Comparison of ENCODE assay signal across 8 cellular contexts in the genomic region with DNA sequence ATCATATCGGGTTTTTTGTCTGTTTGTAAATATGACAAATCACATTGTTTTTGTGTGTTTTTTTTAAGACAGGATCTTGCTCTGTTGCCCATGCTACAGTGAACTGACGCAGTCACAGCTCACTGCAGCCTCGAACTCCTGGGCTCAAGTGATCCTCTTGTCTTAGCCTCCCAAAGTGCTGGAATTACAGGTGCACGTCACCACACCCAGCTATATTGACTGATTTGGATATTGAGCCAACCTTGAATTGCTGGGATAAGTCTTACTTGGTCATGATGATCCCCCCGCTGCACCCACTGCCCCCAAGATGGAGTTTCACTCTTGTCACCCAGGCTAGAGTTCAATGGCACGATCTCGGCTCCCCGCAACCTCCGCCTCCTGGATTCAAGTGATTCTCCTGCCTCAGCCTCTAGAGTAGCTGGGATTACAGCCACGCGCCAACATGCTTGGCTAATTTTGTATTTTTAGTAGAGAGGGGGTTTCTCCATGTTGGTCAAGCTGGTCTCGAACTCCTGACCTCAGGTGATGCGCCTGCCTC.
A peak's percentile ranks its signal among the peaks of the same experiment; 100 is the strongest.
DNase-seq lines count a peak whose midpoint lies in the region; ATAC-seq and TF ChIP-seq lines count a peak whose summit lies in the region.
"Not testable (repeated sequence)": the region's sequence is repeated elsewhere in the genome, so short reads cannot be mapped to it uniquely, and the experiment has no call there.

No MANE protein-coding gene starts in this region.

- H3K4me3 Mint-ChIP-seq in CD4-positive, CD25-positive, alpha-beta regulatory T cell = peak overlapping the region in 3 of 4 donors; percentile 10 to 53 (median 26)
- peak overlapping the region in 3 of 4 donors; percentile 66 to 70 (median 67) for H3K4me3 Mint-ChIP-seq in IgD-negative memory B cell
- peak overlapping the region; percentile 15 for H3K4me3 Mint-ChIP-seq in activated CD4-positive, alpha-beta memory T cell treated with anti-CD3 and anti-CD28 coated beads, Interleukin-2, amount 10 ng/mL, durations not matched to agents 7 days and 5 days
- peak overlapping the region in 1 of 2 donors; percentile 83 for H3K4me3 Mint-ChIP-seq in activated T-cell treated with anti-CD3 and anti-CD28 coated beads, Interleukin-2, amount 50 U/mL, for 72 hours
- H3K4me3 Mint-ChIP-seq in activated naive CD8-positive, alpha-beta T cell treated with anti-CD3 and anti-CD28 coated beads, Interleukin-2, amount 50 U/mL, for 24 hours; endodermal cell: not testable (repeated sequence)
- peak overlapping the region; percentile 79 for H3K4me3 Mint-ChIP-seq in natural killer cell
- H3K4me3 Mint-ChIP-seq in stimulated activated naive CD8-positive, alpha-beta T cell treated with anti-CD3 and anti-CD28 coated beads, Interleukin-15, amount 100 ng/mL, for 72 hours = peak overlapping the region in 1 of 2 donors; percentile 44

- H3K27ac ChIP-seq in CD4-positive, CD25-positive, alpha-beta regulatory T cell (ENCODE audit: insufficient read depth, low read length, poor library complexity, severe bottlenecking) = peak overlapping the region; percentile 89
- not testable (repeated sequence) for H3K27ac ChIP-seq in endodermal cell (ENCODE audit: low read depth, low read length)

- TF ChIP-seq CTCF in endodermal cell (conservative IDR thresholded peaks at IDR 0.05); natural killer cell (IDR thresholded peaks at IDR 0.05): not testable (repeated sequence)

- peak overlapping the region; percentile 73 for H3K4me3 ChIP-seq in CD4-positive, CD25-positive, alpha-beta regulatory T cell (ENCODE audit: low read depth, low read length)
- H3K4me3 ChIP-seq in endodermal cell (ENCODE audit: low read length) = not testable (repeated sequence)

- 98 to 100% methylated on average over 11 to 13 of the region's 13 CpGs for WGBS in endodermal cell (ENCODE audit: insufficient coverage in 1 of 2, insufficient read length in 1 of 2), 2 experiments

- peaks cover 7 to 11% of the 10 kb centered on the region in 2 experiments for H3K9me3 ChIP-seq in CD4-positive, CD25-positive, alpha-beta regulatory T cell (ENCODE audit: control insufficient read depth in 2 of 2, low read length in 2 of 2)
- H3K9me3 ChIP-seq in endodermal cell (ENCODE audit: control insufficient read depth, low read length) = peaks cover 17% of the 10 kb centered on the region

- ATAC-seq in CD4-positive, CD25-positive, alpha-beta regulatory T cell (ENCODE audit: low read depth in 2 of 2); activated T-cell treated with anti-CD3 and anti-CD28 coated beads, Interleukin-2, amount 50 U/mL, for 72 hours (replicated peaks in 1 of 2); activated naive CD8-positive, alpha-beta T cell treated with anti-CD3 and anti-CD28 coated beads, Interleukin-2, amount 50 U/mL, for 24 hours; natural killer cell; stimulated activated naive CD8-positive, alpha-beta T cell treated with anti-CD3 and anti-CD28 coated beads, Interleukin-15, amount 100 ng/mL, for 72 hours: not testable (repeated sequence)

- POLR2A ChIA-PET in activated CD4-positive, alpha-beta memory T cell treated with anti-CD3 and anti-CD28 coated beads, Interleukin-2, amount 10 ng/mL, durations not matched to agents 7 days and 5 days (lab: Charles Lee) = interaction anchor here (2.1 kb wide), 1 partner anchor 21 kb away, joined by 5 read pairs; no protein-coding TSS in a partner anchor

- H3K4me1 ChIP-seq in CD4-positive, CD25-positive, alpha-beta regulatory T cell (ENCODE audit: control insufficient read depth, insufficient read depth, low read length, poor library complexity, severe bottlenecking) = peaks cover 88% of the 10 kb centered on the region
- not testable (repeated sequence) for H3K4me1 ChIP-seq in endodermal cell (ENCODE audit: control insufficient read depth, insufficient read depth, low read length)

- H3K27me3 ChIP-seq in CD4-positive, CD25-positive, alpha-beta regulatory T cell (ENCODE audit: control insufficient read depth, insufficient read depth, low read length); endodermal cell (ENCODE audit: control insufficient read depth, insufficient read depth, low read length, poor library complexity, severe bottlenecking): not testable (repeated sequence)

- H3K27me3 Mint-ChIP-seq in CD4-positive, CD25-positive, alpha-beta regulatory T cell; IgD-negative memory B cell; activated CD4-positive, alpha-beta memory T cell treated with anti-CD3 and anti-CD28 coated beads, Interleukin-2, amount 10 ng/mL, durations not matched to agents 7 days and 5 days; activated T-cell treated with anti-CD3 and anti-CD28 coated beads, Interleukin-2, amount 50 U/mL, for 72 hours (ENCODE audit: low read depth); activated naive CD8-positive, alpha-beta T cell treated with anti-CD3 and anti-CD28 coated beads, Interleukin-2, amount 50 U/mL, for 24 hours; endodermal cell (ENCODE audit: insufficient read depth); natural killer cell (ENCODE audit: low read depth in 2 of 2); stimulated activated naive CD8-positive, alpha-beta T cell treated with anti-CD3 and anti-CD28 coated beads, Interleukin-15, amount 100 ng/mL, for 72 hours: not testable (repeated sequence)

- intact Hi-C loops in natural killer cell (cut with micrococcal nuclease) = not testable (repeated sequence)

- peak overlapping the region in 2 of 3 donors; percentile 23 to 34 for H3K27ac Mint-ChIP-seq in CD4-positive, CD25-positive, alpha-beta regulatory T cell
- H3K27ac Mint-ChIP-seq in IgD-negative memory B cell = peak overlapping the region in 1 of 3 donors; percentile 93
- not testable (repeated sequence) for H3K27ac Mint-ChIP-seq in activated CD4-positive, alpha-beta memory T cell treated with anti-CD3 and anti-CD28 coated beads, Interleukin-2, amount 10 ng/mL, durations not matched to agents 7 days and 5 days; endodermal cell; natural killer cell
- H3K27ac Mint-ChIP-seq in activated T-cell treated with anti-CD3 and anti-CD28 coated beads, Interleukin-2, amount 50 U/mL, for 72 hours = peak overlapping the region; percentile 56
- H3K27ac Mint-ChIP-seq in activated naive CD8-positive, alpha-beta T cell treated with anti-CD3 and anti-CD28 coated beads, Interleukin-2, amount 50 U/mL, for 24 hours = peak overlapping the region; percentile 79
- H3K27ac Mint-ChIP-seq in stimulated activated naive CD8-positive, alpha-beta T cell treated with anti-CD3 and anti-CD28 coated beads, Interleukin-15, amount 100 ng/mL, for 72 hours = peak overlapping the region; percentile 12 to 80

- H3K9me3 Mint-ChIP-seq in CD4-positive, CD25-positive, alpha-beta regulatory T cell = peaks cover 0 to 11% (median 0%) of the 10 kb centered on the region in 7 donors
- not testable (repeated sequence) for H3K9me3 Mint-ChIP-seq in IgD-negative memory B cell; activated T-cell treated with anti-CD3 and anti-CD28 coated beads, Interleukin-2, amount 50 U/mL, for 72 hours; natural killer cell
- H3K9me3 Mint-ChIP-seq in activated CD4-positive, alpha-beta memory T cell treated with anti-CD3 and anti-CD28 coated beads, Interleukin-2, amount 10 ng/mL, durations not matched to agents 7 days and 5 days = peaks cover 17% of the 10 kb centered on the region
- peaks cover 26% of the 10 kb centered on the region for H3K9me3 Mint-ChIP-seq in activated naive CD8-positive, alpha-beta T cell treated with anti-CD3 and anti-CD28 coated beads, Interleukin-2, amount 50 U/mL, for 24 hours
- H3K9me3 Mint-ChIP-seq in endodermal cell = peaks cover 14% of the 10 kb centered on the region
- peaks cover 6 to 13% of the 10 kb centered on the region in 2 donors for H3K9me3 Mint-ChIP-seq in stimulated activated naive CD8-positive, alpha-beta T cell treated with anti-CD3 and anti-CD28 coated beads, Interleukin-15, amount 100 ng/mL, for 72 hours

- H3K9ac ChIP-seq in endodermal cell (ENCODE audit: extremely low read depth, low read length, poor library complexity, severe bottlenecking) = not testable (repeated sequence)

- DNase-seq in CD4-positive, CD25-positive, alpha-beta regulatory T cell; activated CD4-positive, alpha-beta memory T cell treated with anti-CD3 and anti-CD28 coated beads, Interleukin-2, amount 10 ng/mL, durations not matched to agents 7 days and 5 days; activated T-cell treated with anti-CD3 and anti-CD28 coated beads, Interleukin-2, amount 50 U/mL, for 72 hours; activated naive CD8-positive, alpha-beta T cell treated with anti-CD3 and anti-CD28 coated beads, Interleukin-2, amount 50 U/mL, for 24 hours; natural killer cell; stimulated activated naive CD8-positive, alpha-beta T cell treated with anti-CD3 and anti-CD28 coated beads, Interleukin-15, amount 100 ng/mL, for 72 hours: not testable (repeated sequence)
- DNase-seq in endodermal cell = peak; percentile 24

- H3K36me3 Mint-ChIP-seq in CD4-positive, CD25-positive, alpha-beta regulatory T cell = peaks cover 77% of the 10 kb centered on the region
- H3K36me3 Mint-ChIP-seq in IgD-negative memory B cell = peaks cover 20% of the 10 kb centered on the region
- H3K36me3 Mint-ChIP-seq in activated CD4-positive, alpha-beta memory T cell treated with anti-CD3 and anti-CD28 coated beads, Interleukin-2, amount 10 ng/mL, durations not matched to agents 7 days and 5 days (ENCODE audit: low read depth) = peaks cover 95% of the 10 kb centered on the region
- H3K36me3 Mint-ChIP-seq in activated T-cell treated with anti-CD3 and anti-CD28 coated beads, Interleukin-2, amount 50 U/mL, for 72 hours (ENCODE audit: insufficient read depth in 2 of 2) = peaks cover 46 to 59% of the 10 kb centered on the region in 2 donors
- peaks cover 96% of the 10 kb centered on the region for H3K36me3 Mint-ChIP-seq in activated naive CD8-positive, alpha-beta T cell treated with anti-CD3 and anti-CD28 coated beads, Interleukin-2, amount 50 U/mL, for 24 hours (ENCODE audit: low read depth)
- H3K36me3 Mint-ChIP-seq in endodermal cell (ENCODE audit: low read depth) = peaks cover 46% of the 10 kb centered on the region
- H3K36me3 Mint-ChIP-seq in natural killer cell = peaks cover 58% of the 10 kb centered on the region

- CTCF ChIA-PET in activated CD4-positive, alpha-beta memory T cell treated with anti-CD3 and anti-CD28 coated beads, Interleukin-2, amount 10 ng/mL, durations not matched to agents 7 days and 5 days (lab: Charles Lee) = not testable (repeated sequence)

- H3K4me1 Mint-ChIP-seq in CD4-positive, CD25-positive, alpha-beta regulatory T cell = peaks cover 80 to 95% (median 86%) of the 10 kb centered on the region in 4 donors
- H3K4me1 Mint-ChIP-seq in IgD-negative memory B cell (peaks cover 62 to 82% (median 75%) of the 10 kb centered on the region in 3 donors), natural killer cell (peaks cover 95 to 96% of the 10 kb centered on the region in 2 donors)
- peaks cover 97% of the 10 kb centered on the region for H3K4me1 Mint-ChIP-seq in activated CD4-positive, alpha-beta memory T cell treated with anti-CD3 and anti-CD28 coated beads, Interleukin-2, amount 10 ng/mL, durations not matched to agents 7 days and 5 days
- H3K4me1 Mint-ChIP-seq in activated T-cell treated with anti-CD3 and anti-CD28 coated beads, Interleukin-2, amount 50 U/mL, for 72 hours (ENCODE audit: low read depth) = peaks cover 91% of the 10 kb centered on the region
- H3K4me1 Mint-ChIP-seq in activated naive CD8-positive, alpha-beta T cell treated with anti-CD3 and anti-CD28 coated beads, Interleukin-2, amount 50 U/mL, for 24 hours = peaks cover 99% of the 10 kb centered on the region
- not testable (repeated sequence) for H3K4me1 Mint-ChIP-seq in endodermal cell
- peaks cover 93% of the 10 kb centered on the region for H3K4me1 Mint-ChIP-seq in stimulated activated naive CD8-positive, alpha-beta T cell treated with anti-CD3 and anti-CD28 coated beads, Interleukin-15, amount 100 ng/mL, for 72 hours

- H3K36me3 ChIP-seq in CD4-positive, CD25-positive, alpha-beta regulatory T cell (ENCODE audit: control insufficient read depth, insufficient read depth, low read length) = peaks cover 80% of the 10 kb centered on the region
- peaks cover 47% of the 10 kb centered on the region for H3K36me3 ChIP-seq in endodermal cell (ENCODE audit: control insufficient read depth, insufficient read depth, low read length)
